11 cellular contexts compared by ENCODE assay signal in the genomic region with DNA sequence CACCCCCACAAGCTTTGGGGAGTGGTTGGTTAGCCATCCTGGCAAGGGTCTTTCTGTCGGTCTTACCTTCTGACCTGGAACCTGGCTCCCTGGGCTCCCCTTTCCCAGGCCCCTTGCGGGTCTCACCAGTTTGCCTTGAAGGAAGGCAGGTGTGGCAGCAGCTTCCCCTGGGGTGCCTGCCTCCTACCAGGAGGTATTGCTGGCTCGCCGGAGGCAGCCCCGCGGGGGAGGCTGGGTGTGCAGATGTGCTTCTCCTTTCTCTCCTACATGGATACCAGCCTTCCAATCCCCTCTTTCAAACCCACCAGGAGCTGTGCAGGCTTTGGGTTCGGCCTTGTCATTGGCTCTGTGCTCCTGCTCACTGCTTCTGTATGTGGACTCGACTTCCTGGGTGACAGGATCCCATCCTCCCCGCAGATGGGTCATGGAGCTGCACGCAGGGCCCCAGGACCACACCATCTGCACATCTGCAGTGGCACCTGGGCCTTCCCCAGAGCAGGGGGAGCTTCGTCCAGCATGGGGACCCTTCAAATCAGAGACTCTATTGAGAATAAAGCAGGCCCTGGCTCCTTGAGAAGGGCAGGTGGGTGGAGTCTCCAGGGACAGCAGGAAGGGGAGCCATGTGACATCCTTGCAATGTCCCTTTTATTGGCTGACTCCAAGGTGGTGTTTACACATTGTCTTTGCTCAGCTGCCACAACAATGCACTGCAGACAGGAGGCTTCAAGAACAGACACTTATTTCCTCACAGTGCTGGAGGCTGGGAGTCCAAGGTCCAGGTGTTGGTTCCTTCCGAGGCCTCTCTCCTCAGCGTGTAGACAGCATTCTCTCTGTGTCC.
DNase-seq lines count a peak whose midpoint lies in the region; TF ChIP-seq lines count a peak whose summit lies in the region.
"Had no signal": no experiment of that assay in that cellular context is flagged by ENCODE, and none has a peak within 500 bp of the region (broad histone marks: within the 10 kb centered on the region; RNA-seq: fewer than 3 reads in every experiment).

No MANE protein-coding gene starts in this region.

- CTCF ChIA-PET in Caco-2 (lab: Charles Lee): no interaction called here

- no peaks in the 10 kb centered on the region for H3K9me3 Mint-ChIP-seq in Caco-2 (ENCODE audit: unreplicated experiment)

- no peaks in the 10 kb centered on the region for H3K36me3 ChIP-seq in Caco-2 (ENCODE audit: control insufficient read depth, insufficient read depth, low read length)
- H3K36me3 ChIP-seq: cardiac muscle cell had no signal

- peak; percentile 54 to 68 for DNase-seq in Caco-2
- DNase-seq in NCI-H1092 (lab: John Stamatoyannopoulos, UW): peak; percentile 9
- peak; percentile 94 for DNase-seq in NCI-H69 (lab: John Stamatoyannopoulos, UW)
- peak; percentile 15 for DNase-seq in left kidney (ENCODE audit: low read depth, low spot score)
- no peak for DNase-seq in activated effector memory CD4-positive, alpha-beta T cell treated with Interleukin-2 at 50 U/mL for 16 hours
- no peak for DNase-seq in HUDEP-2 (lab: John Stamatoyannopoulos, UW; ENCODE audit: unreplicated experiment in 76 of 76)
- DNase-seq in cerebellum (ENCODE audit: low spot score): no peak
- no peak for DNase-seq in cortex of kidney (lab: John Stamatoyannopoulos, UW)
- DNase-seq: psoas muscle had no signal

- H3K4me3 ChIP-seq in Caco-2 (ENCODE audit: low read depth, low read length): no peak overlapping the region
- H3K4me3 ChIP-seq: cardiac muscle cell, psoas muscle had no signal

- no peaks in the 10 kb centered on the region for H3K4me1 Mint-ChIP-seq in Caco-2 (ENCODE audit: low read depth, unreplicated experiment)

- H3K27ac Mint-ChIP-seq in Caco-2 (ENCODE audit: unreplicated experiment): no peak overlapping the region
- H3K27ac Mint-ChIP-seq: activated naive CD8-positive, alpha-beta T cell had no signal

- POLR2A ChIA-PET in Caco-2 (lab: Charles Lee): no interaction called here

- no peaks in the 10 kb centered on the region for H3K27me3 ChIP-seq in Caco-2 (replicated peaks; ENCODE audit: control insufficient read depth, insufficient read depth, low read length)
- H3K27me3 ChIP-seq: cardiac muscle cell had no signal

- no TSS peak for BruUV-seq in Caco-2 (replicated peaks; lab: Mats Ljungman, UMichigan)

- H3K9me3 ChIP-seq in Caco-2: no peaks in the 10 kb centered on the region
- H3K9me3 ChIP-seq: psoas muscle had no signal

- H3K27me3 Mint-ChIP-seq in Caco-2 (ENCODE audit: insufficient read depth, unreplicated experiment): peaks cover 2% of the 10 kb centered on the region

- no peak for TF ChIP-seq CTCF in Caco-2 (IDR thresholded peaks at IDR 0.05; ENCODE audit: insufficient read depth in 1 of 2, low read depth in 1 of 2, low read length in 1 of 2, severe bottlenecking in 1 of 2, unreplicated experiment in 1 of 2)

- H3K36me3 Mint-ChIP-seq in Caco-2 (ENCODE audit: insufficient read depth, unreplicated experiment): no peaks in the 10 kb centered on the region
- H3K36me3 Mint-ChIP-seq: activated naive CD8-positive, alpha-beta T cell had no signal

- H3K4me3 Mint-ChIP-seq in Caco-2 (ENCODE audit: unreplicated experiment): no peak overlapping the region
- H3K4me3 Mint-ChIP-seq: activated naive CD8-positive, alpha-beta T cell had no signal

- intact Hi-C loops in Caco-2 (cut with micrococcal nuclease; ENCODE audit: unreplicated experiment): no loop called here

- H3K4me1 ChIP-seq in Caco-2: no peaks in the 10 kb centered on the region
- H3K4me1 ChIP-seq: psoas muscle had no signal

Comparison
In these comparisons a context has a peak if more than half of its experiments do, and no peak if none do; other contexts are left out.
1. DNase-seq: peak in Caco-2 (2 of 2), NCI-H1092 (single experiment), NCI-H69 (single experiment) and left kidney (single experiment); none in activated effector memory CD4-positive, alpha-beta T cell treated with Interleukin-2 at 50 U/mL for 16 hours (single experiment), HUDEP-2 (0 of 76), cerebellum (single experiment) and cortex of kidney (single experiment).